In genomic region chr1:2192031-2192995, GRCh38 we compare ENCODE assay signal across 8 cellular contexts. TPM values are rescaled to one million over a fixed set of nuclear protein-coding genes. Genes with fewer than 3 reads are reported as not detected.
DNase-seq lines count a peak whose midpoint lies in the region; ATAC-seq and TF ChIP-seq lines count a peak whose summit lies in the region.

No MANE protein-coding gene starts in this region.

- H3K36me3 Mint-ChIP-seq in naive B cell = no peaks in the 10 kb centered on the region

- DNase-seq in heart right ventricle (peak in 1 of 2 donors; percentile 64), left cardiac atrium (no peak), naive B cell (no peak), uterus (peak in 1 of 2 donors; percentile 66), MG63 (no peak), NCI-H2029 treated with DMSO at 0.1 percent for 48 hours (lab: John Stamatoyannopoulos, UW) (no peak), AML-193 (lab: John Stamatoyannopoulos, UW) (no peak)

- no peak for TF ChIP-seq POLR2A in uterus (IDR thresholded peaks at IDR 0.05)

- H3K27ac ChIP-seq in heart right ventricle (peak overlapping the region; percentile 9 to 99 (median 76)), cingulate gyrus (ENCODE audit: low read depth, low read length) (peak overlapping the region; percentile 29), uterus (peak overlapping the region; percentile 94 to 96)

- H3K4me3 Mint-ChIP-seq in naive B cell = peak overlapping the region in 6 of 8 donors; percentile 25 to 91 (median 68)

- peak overlapping the region in 2 of 6 donors; percentile 20 to 33 for H3K27ac Mint-ChIP-seq in naive B cell

- H3K4me3 ChIP-seq in heart right ventricle (no peak overlapping the region), uterus (no peak overlapping the region), MG63 (no peak overlapping the region)

- WGBS in heart right ventricle, 2 donors = 56 to 58% methylated on average over 30 of the region's 30 CpGs

- H3K27me3 ChIP-seq in heart right ventricle = no peaks in the 10 kb centered on the region
- no peaks in the 10 kb centered on the region for H3K27me3 ChIP-seq in uterus
- no peaks in the 10 kb centered on the region for H3K27me3 ChIP-seq in MG63

- TF ChIP-seq CTCF in heart right ventricle (IDR thresholded peaks at IDR 0.05) (no peak), uterus (IDR thresholded peaks at IDR 0.05) (no peak)

- peaks cover 3 to 16% (median 15%) of the 10 kb centered on the region in 3 donors for H3K4me1 Mint-ChIP-seq in naive B cell

- H3K9me3 Mint-ChIP-seq in naive B cell = no peaks in the 10 kb centered on the region

- H3K4me1 ChIP-seq in heart right ventricle (peaks cover 26 to 64% (median 54%) of the 10 kb centered on the region in 9 donors), uterus (peaks cover 0 to 26% of the 10 kb centered on the region in 2 donors)

- H3K27me3 Mint-ChIP-seq in naive B cell = no peaks in the 10 kb centered on the region

- intact Hi-C loops in heart right ventricle (cut with DNase I) = loop anchor here in 8 of 10 donors (5.0 to 10.0 kb wide), 4 partner anchors 122 to 452 kb away; no protein-coding TSS in a partner anchor
- intact Hi-C loops in left cardiac atrium (cut with DNase I) = loop anchor here in 1 of 2 donors (10.0 kb wide), 1 partner anchor 122 kb away; no protein-coding TSS in a partner anchor
- intact Hi-C loops in uterus (cut with DNase I; ENCODE audit: low total_unique reads) = no loop called here

- ATAC-seq in heart right ventricle = no peak
- ATAC-seq in left cardiac atrium = no peak
- ATAC-seq in naive B cell (ENCODE audit: low read depth in 2 of 2) = no peak

- H3K36me3 ChIP-seq in heart right ventricle (no peaks in the 10 kb centered on the region), uterus (no peaks in the 10 kb centered on the region), MG63 (peaks cover 5% of the 10 kb centered on the region)

- H3K9me3 ChIP-seq in heart right ventricle (no peaks in the 10 kb centered on the region), uterus (no peaks in the 10 kb centered on the region), MG63 (no peaks in the 10 kb centered on the region)

RNA-seq across cellular contexts. Expression of gene FAAP20, which starts 2.3 kb away (rescaled TPM):
- total RNA-seq in heart right ventricle (10 to 100 TPM; 30.9 to 47.6 (median 38.3) TPM), left cardiac atrium (10 to 100 TPM; 35.4 to 41.4 TPM), uterus (10 to 100 TPM in 2 of 4 donors, 1 to 10 TPM in 2; 1.5 to 68.5 (median 15.4) TPM)
- polyA plus RNA-seq in heart right ventricle (10 to 100 TPM; 83.0 to 83.6 TPM), naive B cell (ENCODE audit: low read depth in 6 of 6) (10 to 100 TPM; 67.1 to 90.7 (median 77.7) TPM)
- total RNA-seq in MG63 (2014; rRNA removed; shearing (Covaris generic); ENCODE audit: low replicate concordance) = 30.4 and 75.0 TPM in 2 replicates

RNA-seq across cellular contexts. Expression of gene SKI, which starts 35.8 kb away (rescaled TPM):
- total RNA-seq in heart right ventricle (10 to 100 TPM; 29.4 to 50.9 (median 38.3) TPM), left cardiac atrium (10 to 100 TPM; 47.1 to 66.9 TPM), uterus (100 to 1,000 TPM in 1 of 4 donors, 10 to 100 TPM in 3; 22.8 to 148 (median 34.9) TPM)
- polyA plus RNA-seq in heart right ventricle (10 to 100 TPM; 13.8 to 16.6 TPM), naive B cell (ENCODE audit: low read depth in 6 of 6) (1 to 10 TPM in 1 of 6 donors, under 1 TPM in 4, not detected in 1; 0.26 to 1.3 (median 0.52) TPM)
- 7.7 and 9.2 TPM in 2 replicates for total RNA-seq in MG63 (2014; rRNA removed; shearing (Covaris generic); ENCODE audit: low replicate concordance)

Comparison
In these comparisons a context has a peak if more than half of its experiments do, and no peak if none do; other contexts are left out.
1. H3K27ac ChIP-seq: peak in every context shown above with its lines; median percentile 95 in uterus; 76 in heart right ventricle; 29 in cingulate gyrus.